29 cellular contexts compared by ENCODE assay signal in the genomic region with DNA sequence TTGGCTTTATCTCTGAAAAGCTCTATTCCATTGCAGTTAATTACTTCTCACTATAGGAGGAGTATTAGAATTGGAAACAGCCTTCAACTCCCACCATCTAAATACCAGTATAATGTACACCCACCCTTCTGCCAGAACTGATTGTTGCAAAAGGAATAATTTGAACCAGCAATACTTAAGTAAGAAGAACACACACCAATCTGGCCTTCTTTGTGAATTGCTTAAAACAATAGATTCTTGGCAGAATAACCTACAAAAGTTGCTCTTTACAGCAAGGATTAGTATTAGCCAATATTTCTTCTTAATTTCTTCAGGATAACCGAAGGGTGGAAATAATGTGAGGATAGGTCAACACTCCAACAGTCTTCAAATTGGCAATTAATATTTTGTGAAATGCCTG. TPM values are rescaled to one million over a fixed set of nuclear protein-coding genes. Genes with fewer than 3 reads are reported as not detected.
"Had no signal": no experiment of that assay in that cellular context is flagged by ENCODE, and none has a peak within 500 bp of the region (broad histone marks: within the 10 kb centered on the region; RNA-seq: fewer than 3 reads in every experiment).

No MANE protein-coding gene starts in this region.

- H3K36me3 Mint-ChIP-seq: activated naive CD8-positive, alpha-beta T cell had no signal

- H3K4me1 ChIP-seq: adrenal gland, body of pancreas, esophagus muscularis mucosa had no signal

- H3K27ac Mint-ChIP-seq: activated B cell treated with CpG ODN at 0.5 μM for 24 hours; activated CD8-positive, alpha-beta T cell treated with anti-CD3 and anti-CD28 coated beads for 36 hours; activated naive CD8-positive, alpha-beta T cell; activated T-helper 17 cell treated with anti-CD3 and anti-CD28 coated beads, Interleukin-2, amount 50 U/mL, for 72 hours; effector memory CD8-positive, alpha-beta T cell; T-helper 17 cell; T-helper 2 cell treated with Interferon-gamma antibody and Interleukin-4, amounts not matched to agents 5 μg/mL and 100 μg/mL, for 36 hours had no signal

- ATAC-seq: activated CD4-positive, CD25-positive, alpha-beta regulatory T cell treated with anti-CD3 and anti-CD28 coated beads, Interleukin-2, amount 50 U/mL, for 24 hours; activated CD8-positive, alpha-beta T cell treated with anti-CD3 and anti-CD28 coated beads for 36 hours; activated T-cell treated with anti-CD3 and anti-CD28 coated beads, Interleukin-2, amount 50 U/mL, for 4 hours; activated T-helper 17 cell treated with anti-CD3 and anti-CD28 coated beads, Interleukin-2, amount 50 U/mL, for 72 hours; body of pancreas; effector memory CD8-positive, alpha-beta T cell; T-helper 17 cell had no signal

- H3K4me3 Mint-ChIP-seq: activated B cell treated with CpG ODN at 0.5 μM for 24 hours; activated CD8-positive, alpha-beta T cell treated with anti-CD3 and anti-CD28 coated beads for 36 hours; activated naive CD8-positive, alpha-beta T cell; activated T-cell treated with anti-CD3 and anti-CD28 coated beads, Interleukin-2, amount 50 U/mL, for 4 hours; activated T-helper 17 cell treated with anti-CD3 and anti-CD28 coated beads, Interleukin-2, amount 50 U/mL, for 72 hours; effector memory CD8-positive, alpha-beta T cell; T-helper 17 cell; T-helper 2 cell treated with Interferon-gamma antibody and Interleukin-4, amounts not matched to agents 5 μg/mL and 100 μg/mL, for 36 hours had no signal

- H3K9me3 Mint-ChIP-seq: activated CD8-positive, alpha-beta T cell treated with anti-CD3 and anti-CD28 coated beads for 36 hours; T-helper 2 cell treated with Interferon-gamma antibody and Interleukin-4, amounts not matched to agents 5 μg/mL and 100 μg/mL, for 36 hours had no signal

- H3K27me3 ChIP-seq: adrenal gland, body of pancreas, esophagus muscularis mucosa had no signal

- DNase-seq: activated B cell treated with CpG ODN at 0.5 μM for 24 hours; activated CD4-positive, alpha-beta T cell treated with anti-CD3 and anti-CD28 coated beads for 48 hours; activated CD4-positive, alpha-beta T cell treated with anti-CD3 and anti-CD28 coated beads, Interleukin-2, amount 50 U/mL, for 1 hour; activated CD4-positive, alpha-beta T cell treated with anti-CD3 and anti-CD28 coated beads, Interleukin-2, amount 50 U/mL, for 48 hours; activated CD8-positive, alpha-beta memory T cell treated with anti-CD3 and anti-CD28 coated beads for 24 hours; activated CD8-positive, alpha-beta T cell treated with anti-CD3 and anti-CD28 coated beads for 36 hours; activated effector memory CD4-positive, alpha-beta T cell treated with Interleukin-2 at 50 U/mL for 16 hours; activated gamma-delta T cell treated with Interleukin-2 at 50 U/mL for 16 hours; activated naive CD4-positive, alpha-beta T cell treated with anti-CD3 and anti-CD28 coated beads, Interleukin-2, amount 50 U/mL, for 16 hours; activated naive CD4-positive, alpha-beta T cell treated with Interleukin-2 at 50 U/mL for 16 hours; activated T-cell treated with anti-CD3 and anti-CD28 coated beads, Interleukin-2, amount 50 U/mL, for 4 hours; adrenal gland; amygdala; aorta; body of pancreas; cortex of kidney; dermis blood vessel endothelial cell; effector CD4-positive, alpha-beta T cell; effector memory CD8-positive, alpha-beta T cell; erythroblast; T-helper 1 cell; T-helper 17 cell; T1000; WERI-Rb-1 had no signal

- H3K27ac ChIP-seq: adrenal gland, body of pancreas, esophagus muscularis mucosa, WERI-Rb-1 had no signal

- H3K36me3 ChIP-seq: adrenal gland, esophagus muscularis mucosa, WERI-Rb-1 had no signal

- H3K4me1 Mint-ChIP-seq: activated B cell treated with CpG ODN at 0.5 μM for 24 hours; activated T-helper 17 cell treated with anti-CD3 and anti-CD28 coated beads, Interleukin-2, amount 50 U/mL, for 72 hours; T-helper 17 cell had no signal

- H3K27me3 Mint-ChIP-seq: activated B cell treated with CpG ODN at 0.5 μM for 24 hours; activated naive CD8-positive, alpha-beta T cell; effector memory CD8-positive, alpha-beta T cell; T-helper 17 cell had no signal

- H3K9me3 ChIP-seq: adrenal gland, body of pancreas, esophagus muscularis mucosa had no signal

- H3K4me3 ChIP-seq: adrenal gland, body of pancreas, esophagus muscularis mucosa had no signal

RNA-seq across cellular contexts. Expression of a gene that starts 54.9 kb away (rescaled TPM):
- total RNA-seq: activated B cell treated with CpG ODN at 0.5 μM for 24 hours; activated CD8-positive, alpha-beta T cell treated with anti-CD3 and anti-CD28 coated beads for 36 hours; activated T-cell treated with anti-CD3 and anti-CD28 coated beads, Interleukin-2, amount 50 U/mL, for 4 hours; activated T-helper 17 cell treated with anti-CD3 and anti-CD28 coated beads, Interleukin-2, amount 50 U/mL, for 72 hours; T-helper 17 cell had no signal
